ENCODE assay signal across 16 cellular contexts in genomic region chr2:225108805-225109204, GRCh38.
DNase-seq lines count a peak whose midpoint lies in the region; ATAC-seq and TF ChIP-seq lines count a peak whose summit lies in the region.
"Had no signal": no experiment of that assay in that cellular context is flagged by ENCODE, and none has a peak within 500 bp of the region (broad histone marks: within the 10 kb centered on the region; RNA-seq: fewer than 3 reads in every experiment).

No MANE protein-coding gene starts in this region.

- no peaks in the 10 kb centered on the region for H3K36me3 ChIP-seq in ACC112 (ENCODE audit: insufficient read depth, low read length)
- H3K36me3 ChIP-seq in osteoblast (ENCODE audit: insufficient read depth, low read length) = no peaks in the 10 kb centered on the region
- H3K36me3 ChIP-seq: BE2C had no signal

- no peaks in the 10 kb centered on the region for H3K9me3 ChIP-seq in osteoblast (ENCODE audit: low read depth, low read length)
- H3K9me3 ChIP-seq: BE2C had no signal

- H3K4me1 Mint-ChIP-seq in HFFc6 (ENCODE audit: low read depth) (peaks cover 58% of the 10 kb centered on the region), chondrocyte (ENCODE audit: low read depth) (peaks cover 42% of the 10 kb centered on the region)
- H3K4me1 Mint-ChIP-seq: CD4-positive, alpha-beta memory T cell had no signal

- peaks cover 6% of the 10 kb centered on the region; the same call in 1 of the 2 replicates for H3K36me3 Mint-ChIP-seq in HFFc6 (ENCODE audit: low read depth)
- H3K36me3 Mint-ChIP-seq in chondrocyte (ENCODE audit: low read depth) = no peaks in the 10 kb centered on the region
- H3K36me3 Mint-ChIP-seq: CD4-positive, alpha-beta memory T cell had no signal

- no peaks in the 10 kb centered on the region for H3K79me2 ChIP-seq in ACC112 (ENCODE audit: control insufficient read depth, insufficient read depth, low read length, unreplicated experiment)
- H3K79me2 ChIP-seq in osteoblast (ENCODE audit: insufficient read depth, low read length) = no peaks in the 10 kb centered on the region

- H3K9me3 Mint-ChIP-seq in HFFc6 = no peaks in the 10 kb centered on the region
- peaks cover 4% of the 10 kb centered on the region for H3K9me3 Mint-ChIP-seq in chondrocyte (ENCODE audit: low read depth)
- H3K9me3 Mint-ChIP-seq: CD4-positive, alpha-beta memory T cell; H9 had no signal

- H3K27ac Mint-ChIP-seq in HFFc6 = peak overlapping the region; percentile 51
- peak overlapping the region; percentile 1 for H3K27ac Mint-ChIP-seq in chondrocyte (ENCODE audit: unreplicated experiment)

- no peak for ATAC-seq in GM21381 (IDR thresholded peaks at IDR 0.05; ENCODE audit: unreplicated experiment)
- ATAC-seq in GM18867 (IDR thresholded peaks at IDR 0.05; ENCODE audit: unreplicated experiment) = no peak
- no peak for ATAC-seq in GM21423 (IDR thresholded peaks at IDR 0.05; ENCODE audit: unreplicated experiment)
- ATAC-seq: GM12878 had no signal

- no peak overlapping the region for H3K4me3 Mint-ChIP-seq in HFFc6
- no peak overlapping the region for H3K4me3 Mint-ChIP-seq in chondrocyte (ENCODE audit: unreplicated experiment)
- H3K4me3 Mint-ChIP-seq: CD4-positive, alpha-beta memory T cell; H9 had no signal

- no peaks in the 10 kb centered on the region for H4K20me1 ChIP-seq in osteoblast (ENCODE audit: insufficient read depth, low read length)

- no peak for DNase-seq in HFFc6
- no peak for DNase-seq in chondrocyte (ENCODE audit: low spot score)
- DNase-seq in osteoblast (ENCODE audit: insufficient read length, low spot score, missing footprints) = no peak
- DNase-seq in NCI-H446 treated with DMSO at 0.1 percent for 48 hours (lab: John Stamatoyannopoulos, UW) = no peak
- DNase-seq: BE2C; CD4-positive, alpha-beta memory T cell; DMS79; H9; KBM-7 had no signal

- TF ChIP-seq CTCF in HFFc6 (IDR thresholded peaks at IDR 0.05) (no peak), chondrocyte (IDR thresholded peaks at IDR 0.05) (no peak), osteoblast (IDR thresholded peaks at IDR 0.05; ENCODE audit: extremely low read depth, low read depth, low read length) (no peak)

- H3K27me3 ChIP-seq in ACC112 (ENCODE audit: insufficient read depth, low read length) (no peaks in the 10 kb centered on the region), osteoblast (ENCODE audit: insufficient read depth, low read length) (no peaks in the 10 kb centered on the region)
- H3K27me3 ChIP-seq: BE2C had no signal

- H3K27ac ChIP-seq in ACC112 (ENCODE audit: low read depth, low read length) (no peak overlapping the region), osteoblast (ENCODE audit: low read depth, low read length) (no peak overlapping the region)
- H3K27ac ChIP-seq: C4-2B, HL-60 had no signal

- peaks cover 35% of the 10 kb centered on the region for H3K4me1 ChIP-seq in ACC112 (ENCODE audit: control insufficient read depth, insufficient read depth, low read length, unreplicated experiment)
- H3K4me1 ChIP-seq in osteoblast (ENCODE audit: insufficient read depth, low read length) = peaks cover 21% of the 10 kb centered on the region
- H3K4me1 ChIP-seq: BE2C had no signal

- H3K4me2 ChIP-seq in osteoblast (ENCODE audit: insufficient read depth, low read length) = no peak overlapping the region

- H2AFZ ChIP-seq in ACC112 (ENCODE audit: low read length, unreplicated experiment) (peak overlapping the region; percentile 69), osteoblast (ENCODE audit: low read length) (peak overlapping the region; percentile 18)

- H3K4me3 ChIP-seq in ACC112 (ENCODE audit: low read depth, low read length) (no peak overlapping the region), osteoblast (ENCODE audit: insufficient read depth, low read length) (no peak overlapping the region)
- H3K4me3 ChIP-seq: GM12878 had no signal

- H3K27me3 Mint-ChIP-seq in HFFc6 (ENCODE audit: insufficient read depth) = no peaks in the 10 kb centered on the region
- H3K27me3 Mint-ChIP-seq in chondrocyte (ENCODE audit: low read depth) = no peaks in the 10 kb centered on the region
